Comparison of ENCODE assay signal across 9 cellular contexts in the genomic region with DNA sequence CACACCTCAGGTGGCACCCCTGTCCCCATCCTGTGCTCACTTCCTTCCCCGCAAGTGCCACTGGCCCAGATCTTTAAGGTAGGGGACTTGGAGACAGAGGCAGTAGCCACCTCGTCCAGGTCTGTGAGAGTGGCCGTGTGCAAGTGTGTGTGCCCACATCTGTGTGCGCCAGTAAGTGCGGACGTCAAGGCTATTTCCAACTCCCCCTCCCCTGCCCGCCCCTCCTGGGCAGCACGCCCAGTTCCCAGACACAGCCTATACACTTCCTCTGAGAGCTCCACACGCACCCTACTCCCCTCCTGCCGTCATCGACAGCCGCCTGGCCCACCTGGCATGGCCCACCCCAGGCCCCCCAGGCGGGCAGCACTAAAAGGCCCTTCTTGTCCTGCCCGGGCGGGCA. TPM values are rescaled to one million over a fixed set of nuclear protein-coding genes. Genes with fewer than 3 reads are reported as not detected.
A peak's percentile ranks its signal among the peaks of the same experiment; 100 is the strongest.
DNase-seq lines count a peak whose midpoint lies in the region; ATAC-seq and TF ChIP-seq lines count a peak whose summit lies in the region.
"Not testable (repeated sequence)": the region's sequence is repeated elsewhere in the genome, so short reads cannot be mapped to it uniquely, and the experiment has no call there.
"Had no signal": no experiment of that assay in that cellular context is flagged by ENCODE, and none has a peak within 500 bp of the region (broad histone marks: within the 10 kb centered on the region; RNA-seq: fewer than 3 reads in every experiment).

No MANE protein-coding gene starts in this region.

- TF ChIP-seq EP300 in sigmoid colon (IDR thresholded peaks at IDR 0.05) (peak; percentile 89 to 97 (median 92)), tibial nerve (IDR thresholded peaks at IDR 0.05) (peak; percentile 60 to 89)

- not testable (repeated sequence) for H3K4me3 ChIP-seq in BE2C (ENCODE audit: low read depth, low read length); adrenal gland
- H3K4me3 ChIP-seq in sigmoid colon, result peak overlapping the region; percentile 3 to 46 (median 44)
- peak overlapping the region in 3 of 4 donors; percentile 18 to 41 (median 19) for H3K4me3 ChIP-seq in tibial nerve

- H3K27me3 ChIP-seq in BE2C, adrenal gland, sigmoid colon, tibial nerve: not testable (repeated sequence)

- WGBS in adrenal gland, 4 donors, result 22 to 38% (median 31%) methylated on average over 7 to 13 of the region's 15 CpGs
- WGBS in sigmoid colon, 2 donors, result 62 to 69% methylated on average over 13 of the region's 15 CpGs
- 20 to 23% methylated on average over 8 to 12 of the region's 15 CpGs for WGBS in tibial nerve, 2 donors

- not testable (repeated sequence) for H3K36me3 ChIP-seq in BE2C; adrenal gland (replicated peaks in 1 of 2); sigmoid colon; tibial nerve

- TF ChIP-seq POLR2A in adrenal gland (IDR thresholded peaks at IDR 0.05), result peak in 1 of 2 donors; percentile 8
- TF ChIP-seq POLR2A in sigmoid colon (IDR thresholded peaks at IDR 0.05), result peak; percentile 52 to 78
- TF ChIP-seq POLR2A in tibial nerve (IDR thresholded peaks at IDR 0.05), result peak; percentile 24 to 76

- DNase-seq in BE2C (peak; percentile 69), NCI-H2081 (lab: John Stamatoyannopoulos, UW) (peak; percentile 52 to 72), adrenal gland (peak in 6 of 7 donors; percentile 50 to 83 (median 72)), dermis blood vessel endothelial cell (peak; percentile 38), Right ventricle myocardium inferior (ENCODE audit: missing footprints) (peak; percentile 85), midbrain (lab: John Stamatoyannopoulos, UW) (peak; percentile 22), sigmoid colon (peak; percentile 97), tibial nerve (ENCODE audit: low spot score in 2 of 2) (peak; percentile 52 to 66)

- not testable (repeated sequence) for H3K9me3 ChIP-seq in BE2C; adrenal gland (replicated peaks in 1 of 3); sigmoid colon; tibial nerve

- intact Hi-C loops in adrenal gland (cut with DNase I); Right ventricle myocardium inferior (cut with DNase I); sigmoid colon (cut with DNase I): not testable (repeated sequence)

- ATAC-seq in Right ventricle myocardium inferior, result peak; percentile 64

- not testable (repeated sequence) for TF ChIP-seq CTCF in BE2C (IDR thresholded peaks at IDR 0.05; ENCODE audit: low read depth, low read length); adrenal gland (IDR thresholded peaks at IDR 0.05); sigmoid colon (IDR thresholded peaks at IDR 0.05); tibial nerve (IDR thresholded peaks at IDR 0.05)

- peaks cover 28% of the 10 kb centered on the region for H3K4me1 ChIP-seq in BE2C
- H3K4me1 ChIP-seq in adrenal gland (replicated peaks in 1 of 2), result peaks cover 6 to 12% of the 10 kb centered on the region in 2 donors
- peaks cover 0 to 71% (median 64%) of the 10 kb centered on the region in 4 donors for H3K4me1 ChIP-seq in sigmoid colon
- peaks cover 0 to 71% (median 37%) of the 10 kb centered on the region in 4 donors for H3K4me1 ChIP-seq in tibial nerve

- H3K27ac ChIP-seq in adrenal gland (peak overlapping the region in 1 of 5 donors; percentile 40), sigmoid colon (peak overlapping the region; percentile 85 to 97 (median 93)), tibial nerve (peak overlapping the region; percentile 71 to 93 (median 84))

RNA-seq across cellular contexts. Expression of gene CSPG4, which starts 3.2 kb away (rescaled TPM):
- 5.9 TPM for polyA plus RNA-seq in BE2C (2012; ENCODE audit: insufficient read depth, insufficient read length, low read depth)
- 1 to 10 TPM; 1.3 to 6.3 (median 2.5) TPM for total RNA-seq in adrenal gland
- polyA plus RNA-seq in adrenal gland, result 1 to 10 TPM in 2 of 3 donors, under 1 TPM in 1; 0.55 to 6.6 (median 4.3) TPM
- total RNA-seq in dermis blood vessel endothelial cell, result 0.19 and 0.68 TPM in 2 replicates
- 7.8 TPM for total RNA-seq in Right ventricle myocardium inferior
- total RNA-seq in sigmoid colon, result 100 to 1,000 TPM in 2 of 4 donors, 10 to 100 TPM in 2; 45.7 to 151 (median 93.9) TPM
- polyA plus RNA-seq in sigmoid colon, result 1 to 10 TPM in 1 of 3 donors, under 1 TPM in 2; 0.23 to 8.4 (median 0.60) TPM
- 100 to 1,000 TPM; 100 to 132 (median 115) TPM for total RNA-seq in tibial nerve
- total RNA-seq: activated CD8-positive, alpha-beta T cell treated with anti-CD3 and anti-CD28 coated beads for 36 hours had no signal

Comparison
In these comparisons a context has a peak if more than half of its experiments do, and no peak if none do; other contexts are left out.
1. DNase-seq: peak in every context shown above with its lines; median percentile 97 in sigmoid colon; 85 in Right ventricle myocardium inferior; 72 in adrenal gland; 69 in BE2C; 62 in NCI-H2081; 59 in tibial nerve; 38 in dermis blood vessel endothelial cell; 22 in midbrain.